ENCODE assay signal across 9 cellular contexts in genomic region chr18:64037812-64038414, GRCh38.
DNase-seq lines count a peak whose midpoint lies in the region; ATAC-seq and TF ChIP-seq lines count a peak whose summit lies in the region.
"Had no signal": no experiment of that assay in that cellular context is flagged by ENCODE, and none has a peak within 500 bp of the region (broad histone marks: within the 10 kb centered on the region; RNA-seq: fewer than 3 reads in every experiment).

No MANE protein-coding gene starts in this region.

- TF ChIP-seq POLR2A in esophagus squamous epithelium (IDR thresholded peaks at IDR 0.05) (no peak), spleen (IDR thresholded peaks at IDR 0.05) (no peak)

- H3K4me1 Mint-ChIP-seq in Calu3 (ENCODE audit: low read depth, unreplicated experiment): no peaks in the 10 kb centered on the region

- H3K4me2 ChIP-seq in OCI-LY3 (ENCODE audit: low read length): peak overlapping the region; percentile 36

- CTCF ChIA-PET in Calu3 (lab: Charles Lee): interaction anchor here (0.5 to 1.4 kb wide), 3 partner anchors 372 to 1563 kb away, joined by 3 to 9 read pairs (median 8); no protein-coding TSS in a partner anchor

- no peaks in the 10 kb centered on the region for H4K20me1 ChIP-seq in OCI-LY3 (ENCODE audit: insufficient read depth, low read length)

- H3K4me3 Mint-ChIP-seq in Calu3 (ENCODE audit: low read depth, unreplicated experiment): no peak overlapping the region

- H3K4me1 ChIP-seq in OCI-LY3 (ENCODE audit: low read length): peaks cover 6% of the 10 kb centered on the region; the same call in 1 of the 2 replicates
- H3K4me1 ChIP-seq in esophagus squamous epithelium: no peaks in the 10 kb centered on the region
- H3K4me1 ChIP-seq in spleen: no peaks in the 10 kb centered on the region
- H3K4me1 ChIP-seq: SJSA1 had no signal

- no peak overlapping the region for H3K27ac ChIP-seq in OCI-LY3 (ENCODE audit: low read length)
- H3K27ac ChIP-seq in esophagus squamous epithelium: no peak overlapping the region
- no peak overlapping the region for H3K27ac ChIP-seq in spleen
- H3K27ac ChIP-seq: SJSA1 had no signal

- H3K36me3 ChIP-seq in OCI-LY3 (replicated peaks; ENCODE audit: low read depth, low read length) (no peaks in the 10 kb centered on the region), esophagus squamous epithelium (no peaks in the 10 kb centered on the region), spleen (no peaks in the 10 kb centered on the region)
- H3K36me3 ChIP-seq: SJSA1 had no signal

- H3K4me3 ChIP-seq in OCI-LY3 (ENCODE audit: low read length) (no peak overlapping the region), esophagus squamous epithelium (no peak overlapping the region), spleen (no peak overlapping the region)
- H3K4me3 ChIP-seq: SJSA1 had no signal

- TF ChIP-seq CTCF in Calu3 (IDR thresholded peaks at IDR 0.05; ENCODE audit: unreplicated experiment) (peak; percentile 61), OCI-LY3 (IDR thresholded peaks at IDR 0.05; ENCODE audit: low read depth, low read length) (peak; percentile 97), esophagus squamous epithelium (IDR thresholded peaks at IDR 0.05) (peak in 5 of 6 experiments; percentile 9 to 45 (median 15)), spleen (IDR thresholded peaks at IDR 0.05 in 8 of 11, conservative IDR thresholded peaks at IDR 0.05 in 3 of 11) (peak in 7 of 11 experiments; percentile 13 to 47 (median 30))

- no peak overlapping the region for H3K9ac ChIP-seq in OCI-LY3 (ENCODE audit: low read length)

- no peaks in the 10 kb centered on the region for H3K36me3 Mint-ChIP-seq in Calu3 (ENCODE audit: insufficient read depth, unreplicated experiment)

- no peaks in the 10 kb centered on the region for H3K79me2 ChIP-seq in OCI-LY3 (ENCODE audit: low read length)

- BruUV-seq in Calu3 (replicated peaks; lab: Mats Ljungman, UMichigan): no TSS peak

- no peaks in the 10 kb centered on the region for H3K27me3 ChIP-seq in OCI-LY3 (ENCODE audit: low read depth, low read length)
- no peaks in the 10 kb centered on the region for H3K27me3 ChIP-seq in esophagus squamous epithelium
- H3K27me3 ChIP-seq in spleen (replicated peaks in 1 of 7): no peaks in the 10 kb centered on the region
- H3K27me3 ChIP-seq: SJSA1 had no signal

- ATAC-seq in GM19328 (IDR thresholded peaks at IDR 0.05; ENCODE audit: unreplicated experiment) (peak; percentile 59), HG03457 (IDR thresholded peaks at IDR 0.05; ENCODE audit: unreplicated experiment) (peak; percentile 59)

- 10 to 26% methylated on average over 3 of the region's 3 CpGs for WGBS in esophagus squamous epithelium, 2 donors
- 19 to 27% (median 26%) methylated on average over 3 of the region's 3 CpGs for WGBS in spleen, 5 donors

- H2AFZ ChIP-seq in OCI-LY3 (ENCODE audit: low read depth, low read length): 0 out of 2 replicates have a peak overlapping the region, but pooled peaks have one; percentile 35

- H3K9me3 ChIP-seq in OCI-LY3 (ENCODE audit: insufficient read depth, low read length) (no peaks in the 10 kb centered on the region), esophagus squamous epithelium (peaks cover 0 to 10% (median 0%) of the 10 kb centered on the region in 3 donors), spleen (peaks cover 0 to 7% (median 0%) of the 10 kb centered on the region in 8 donors)
- H3K9me3 ChIP-seq: SJSA1 had no signal

- peaks cover 5% of the 10 kb centered on the region for H3K9me3 Mint-ChIP-seq in Calu3 (ENCODE audit: low read depth, unreplicated experiment)

- intact Hi-C loops in Calu3 (cut with micrococcal nuclease; ENCODE audit: unreplicated experiment): loop anchor here (5.0 kb wide), 3 partner anchors 54 to 369 kb away; no protein-coding TSS in a partner anchor
- intact Hi-C loops in esophagus squamous epithelium (cut with DNase I): no loop called here
- intact Hi-C loops in spleen (cut with DNase I; ENCODE audit: low total_unique reads): no loop called here

- H3K27me3 Mint-ChIP-seq in Calu3 (ENCODE audit: unreplicated experiment): no peaks in the 10 kb centered on the region

- DNase-seq in Calu3: no peak
- DNase-seq in esophagus squamous epithelium (lab: John Stamatoyannopoulos, UW): no peak
- DNase-seq in spleen: no peak
- no peak for DNase-seq in activated CD4-positive, CD25-positive, alpha-beta regulatory T cell (lab: John Stamatoyannopoulos, UW)
- DNase-seq in NK-92 (lab: John Stamatoyannopoulos, UW; ENCODE audit: unreplicated experiment): no peak

- no peak overlapping the region for H3K27ac Mint-ChIP-seq in Calu3 (ENCODE audit: unreplicated experiment)

Comparison
In these comparisons a context has a peak if more than half of its experiments do, and no peak if none do; other contexts are left out.
1. CTCF ChIP-seq: peak in every context shown above with its lines; median percentile 97 in OCI-LY3; 61 in Calu3; 30 in spleen; 15 in esophagus squamous epithelium.